In the genomic region with DNA sequence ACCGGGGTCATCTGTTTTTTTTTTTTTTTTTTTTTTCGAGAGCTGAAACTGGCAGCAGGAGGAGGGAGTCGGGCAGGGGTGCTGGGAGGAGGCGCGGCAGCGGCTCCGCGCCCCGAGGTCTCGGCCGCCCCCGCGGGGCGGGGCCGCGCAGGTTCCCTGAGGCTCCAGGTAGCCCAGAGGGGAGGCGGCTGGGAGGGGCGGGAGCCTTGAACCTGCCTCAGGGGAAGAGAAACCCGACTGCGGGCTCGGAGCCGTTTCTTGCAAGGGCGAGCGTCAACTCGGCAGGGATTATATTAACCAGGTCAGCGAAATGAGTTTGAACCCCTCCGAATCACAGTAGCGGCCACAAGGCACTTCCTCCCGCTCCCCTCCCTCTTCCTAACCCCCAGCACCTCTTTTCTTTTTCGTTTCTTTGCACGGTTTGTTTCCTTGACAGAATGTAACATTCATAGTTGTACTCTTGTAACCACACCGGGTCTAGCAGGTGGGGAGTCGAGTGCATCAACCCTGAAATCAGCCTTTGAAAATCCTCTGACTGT, we compare ENCODE assay signal across 8 cellular contexts. TPM values are rescaled to one million over a fixed set of nuclear protein-coding genes. Genes with fewer than 3 reads are reported as not detected.
A peak's percentile ranks its signal among the peaks of the same experiment; 100 is the strongest.
DNase-seq lines count a peak whose midpoint lies in the region; ATAC-seq lines count a peak whose summit lies in the region.

No MANE protein-coding gene starts in this region.

- DNase-seq in CD1c-positive myeloid dendritic cell (ENCODE audit: extremely low spot score) (peak; percentile 43), SJCRH30 (no peak), iPS-NIHi7 (ENCODE audit: extremely low spot score) (peak; percentile 43), cerebellum (ENCODE audit: low spot score) (no peak)
- DNase-seq in activated naive CD4-positive, alpha-beta T cell treated with anti-CD3 and anti-CD28 coated beads, Interleukin-2, amount 50 U/mL, for 72 hours (ENCODE audit: low spot score in 2 of 2), result peak; percentile 82 to 86
- DNase-seq in stimulated activated CD4-positive, alpha-beta T cell treated with anti-CD3 and anti-CD28 coated beads, Interleukin-2, amount 100 ng/mL, for 48 hours, result peak; percentile 64 to 66

- H3K4me3 ChIP-seq in SJCRH30, result peak overlapping the region; percentile 81

- peak; percentile 41 for ATAC-seq in GM19372 (IDR thresholded peaks at IDR 0.05; ENCODE audit: low read depth, unreplicated experiment)
- peak; percentile 25 for ATAC-seq in HG03469 (IDR thresholded peaks at IDR 0.05; ENCODE audit: unreplicated experiment)
- ATAC-seq in activated naive CD4-positive, alpha-beta T cell treated with anti-CD3 and anti-CD28 coated beads, Interleukin-2, amount 50 U/mL, for 72 hours, result peak; percentile 75 to 76

- peaks cover 18 to 28% of the 10 kb centered on the region in 2 donors for H3K36me3 Mint-ChIP-seq in activated naive CD4-positive, alpha-beta T cell treated with anti-CD3 and anti-CD28 coated beads, Interleukin-2, amount 50 U/mL, for 72 hours

- peak overlapping the region; percentile 96 to 97 for H3K27ac Mint-ChIP-seq in activated naive CD4-positive, alpha-beta T cell treated with anti-CD3 and anti-CD28 coated beads, Interleukin-2, amount 50 U/mL, for 72 hours

- H3K9me3 Mint-ChIP-seq in activated naive CD4-positive, alpha-beta T cell treated with anti-CD3 and anti-CD28 coated beads, Interleukin-2, amount 50 U/mL, for 72 hours, result no peaks in the 10 kb centered on the region

- H3K9me3 ChIP-seq in SJCRH30 (replicated peaks), result no peaks in the 10 kb centered on the region

- no peak overlapping the region for H3K27ac ChIP-seq in SJCRH30

- no peaks in the 10 kb centered on the region; the same call in 1 of the 2 replicates for H3K27me3 ChIP-seq in SJCRH30

- H3K4me1 ChIP-seq in SJCRH30, result no peaks in the 10 kb centered on the region; the same call in 1 of the 2 replicates

- H3K36me3 ChIP-seq in SJCRH30, result no peaks in the 10 kb centered on the region; the same call in none of the 2 replicates

RNA-seq across cellular contexts. Expression of a gene that starts 2.0 kb away (rescaled TPM):
- total RNA-seq in SJCRH30 (2014; rRNA removed; shearing (Covaris generic)), result 5.3 and 6.4 TPM in 2 replicates
- 10 to 100 TPM; 23.8 to 54.9 TPM for total RNA-seq in activated naive CD4-positive, alpha-beta T cell treated with anti-CD3 and anti-CD28 coated beads, Interleukin-2, amount 50 U/mL, for 72 hours
- total RNA-seq in cerebellum, result 9.0 TPM

Comparison
In these comparisons a context has a peak if more than half of its experiments do, and no peak if none do; other contexts are left out.
1. DNase-seq: peak in CD1c-positive myeloid dendritic cell (single experiment), activated naive CD4-positive, alpha-beta T cell treated with anti-CD3 and anti-CD28 coated beads, Interleukin-2, amount 50 U/mL, for 72 hours (2 of 2), iPS-NIHi7 (single experiment) and stimulated activated CD4-positive, alpha-beta T cell treated with anti-CD3 and anti-CD28 coated beads, Interleukin-2, amount 100 ng/mL, for 48 hours (2 of 2); none in SJCRH30 (0 of 2) and cerebellum (single experiment).
2. ATAC-seq: peak in every context shown above with its lines; median percentile 76 in activated naive CD4-positive, alpha-beta T cell treated with anti-CD3 and anti-CD28 coated beads, Interleukin-2, amount 50 U/mL, for 72 hours; 41 in GM19372; 25 in HG03469.